ENCODE assay signal across 8 cellular contexts in genomic region chr9:37415011-37415719, GRCh38. TPM values are rescaled to one million over a fixed set of nuclear protein-coding genes. Genes with fewer than 3 reads are reported as not detected.
A peak's percentile ranks its signal among the peaks of the same experiment; 100 is the strongest.
DNase-seq lines count a peak whose midpoint lies in the region; ATAC-seq and TF ChIP-seq lines count a peak whose summit lies in the region.

No MANE protein-coding gene starts in this region.

- TF ChIP-seq CTCF in gastroesophageal sphincter (IDR thresholded peaks at IDR 0.05) = peak in 3 of 4 experiments; percentile 84 to 88 (median 87)
- peak; percentile 90 for TF ChIP-seq CTCF in osteoblast (IDR thresholded peaks at IDR 0.05; ENCODE audit: extremely low read depth, low read depth, low read length)
- peak; percentile 78 to 90 (median 83) for TF ChIP-seq CTCF in testis (IDR thresholded peaks at IDR 0.05)

- H3K36me3 ChIP-seq in gastroesophageal sphincter (no peaks in the 10 kb centered on the region), osteoblast (ENCODE audit: insufficient read depth, low read length) (no peaks in the 10 kb centered on the region), testis (ENCODE audit: low read depth, missing control alignments) (no peaks in the 10 kb centered on the region)

- ATAC-seq in gastroesophageal sphincter (peak; percentile 80), GM21360 (IDR thresholded peaks at IDR 0.05; ENCODE audit: unreplicated experiment) (no peak)

- H3K4me3 ChIP-seq in gastroesophageal sphincter = peak overlapping the region in 1 of 2 donors; percentile 3
- peak overlapping the region; percentile 44 for H3K4me3 ChIP-seq in osteoblast (ENCODE audit: insufficient read depth, low read length)
- no peak overlapping the region for H3K4me3 ChIP-seq in testis

- DNase-seq in G401 (ENCODE audit: low spot score) = peak; percentile 74
- DNase-seq in RPMI7951 (ENCODE audit: low read depth) = peak; percentile 73
- peak; percentile 55 for DNase-seq in activated effector memory CD4-positive, alpha-beta T cell treated with Interleukin-2 at 50 U/mL for 16 hours
- DNase-seq in osteoblast (ENCODE audit: insufficient read length, low spot score, missing footprints) = peak; percentile 93
- DNase-seq in testis = peak; percentile 82

- H4K20me1 ChIP-seq in osteoblast (ENCODE audit: insufficient read depth, low read length) = no peaks in the 10 kb centered on the region

- in situ Hi-C loops in G401 (cut with HindIII; ENCODE audit: low sequenced_read_pairs) = no loop called here

- peak; percentile 75 for TF ChIP-seq RAD21 in Ishikawa (IDR thresholded peaks at IDR 0.05; ENCODE audit: low read depth)

- peaks cover 0 to 13% (median 0%) of the 10 kb centered on the region in 3 donors for H3K4me1 ChIP-seq in gastroesophageal sphincter
- H3K4me1 ChIP-seq in osteoblast (ENCODE audit: insufficient read depth, low read length) = peaks cover 7% of the 10 kb centered on the region
- H3K4me1 ChIP-seq in testis = peaks cover 5% of the 10 kb centered on the region

- H3K4me2 ChIP-seq in osteoblast (ENCODE audit: insufficient read depth, low read length) = peak overlapping the region; percentile 72

- 15 to 22% methylated on average over 13 to 18 of the region's 22 CpGs for WGBS in gastroesophageal sphincter (ENCODE audit: low coverage in 1 of 2), 2 donors
- 34 to 41% methylated on average over 20 to 22 of the region's 22 CpGs for WGBS in testis, 2 donors

- no peaks in the 10 kb centered on the region for H3K79me2 ChIP-seq in osteoblast (ENCODE audit: insufficient read depth, low read length)

- H3K27ac ChIP-seq in gastroesophageal sphincter (peak overlapping the region; percentile 6 to 84 (median 78)), osteoblast (ENCODE audit: low read depth, low read length) (no peak overlapping the region), testis (no peak overlapping the region)

- intact Hi-C loops in testis (cut with DNase I; ENCODE audit: low total_unique reads) = no loop called here

- H3K27me3 ChIP-seq in gastroesophageal sphincter = no peaks in the 10 kb centered on the region
- no peaks in the 10 kb centered on the region for H3K27me3 ChIP-seq in osteoblast (ENCODE audit: insufficient read depth, low read length)
- H3K27me3 ChIP-seq in testis = no peaks in the 10 kb centered on the region

- TF ChIP-seq POLR2A in gastroesophageal sphincter (IDR thresholded peaks at IDR 0.05) = no peak
- TF ChIP-seq POLR2A in testis (IDR thresholded peaks at IDR 0.05) = no peak

- H3K9me3 ChIP-seq in gastroesophageal sphincter = no peaks in the 10 kb centered on the region
- no peaks in the 10 kb centered on the region for H3K9me3 ChIP-seq in osteoblast (ENCODE audit: low read depth, low read length)
- no peaks in the 10 kb centered on the region for H3K9me3 ChIP-seq in testis

- TF ChIP-seq EP300 in Ishikawa (IDR thresholded peaks at IDR 0.05; ENCODE audit: borderline replicate concordance) = no peak
- no peak for TF ChIP-seq EP300 in gastroesophageal sphincter (IDR thresholded peaks at IDR 0.05)

- peak overlapping the region; percentile 86 for H2AFZ ChIP-seq in osteoblast (ENCODE audit: low read length)

TF ChIP-seq in Ishikawa, 13 proteins besides CTCF, POLR2A, EP300 and RAD21:
- no peak for TF ChIP-seq TCF12 (IDR thresholded peaks at IDR 0.05; ENCODE audit: low read depth)
- peak; percentile 77 for TF ChIP-seq TEAD4 (IDR thresholded peaks at IDR 0.05)
- no peak for TF ChIP-seq CREB1 (IDR thresholded peaks at IDR 0.05; ENCODE audit: low read depth)
- no peak for TF ChIP-seq CEBPB (IDR thresholded peaks at IDR 0.05)
- TF ChIP-seq TAF1 (IDR thresholded peaks at IDR 0.05; ENCODE audit: low read depth) = no peak
- TF ChIP-seq NFIC (IDR thresholded peaks at IDR 0.05) = no peak

RNA-seq across cellular contexts. Expression of gene GRHPR, which starts 7.3 kb away (rescaled TPM):
- 181 and 183 TPM in 2 replicates for total RNA-seq in G401 (2014; rRNA removed; shearing (Covaris generic))
- 129 and 139 TPM in 2 replicates for total RNA-seq in RPMI7951 (2014; rRNA removed; shearing (Covaris generic))
- total RNA-seq in gastroesophageal sphincter = 100 to 1,000 TPM; 119 to 144 (median 134) TPM
- 149 and 165 TPM in 2 replicates for total RNA-seq in osteoblast
- total RNA-seq in testis = 100 to 1,000 TPM; 195 to 262 TPM
- 130 TPM for polyA plus RNA-seq in testis (ENCODE audit: insufficient read depth, low read depth, low replicate concordance)

RNA-seq across cellular contexts. Expression of gene ZBTB5, which starts 50.1 kb away (rescaled TPM):
- 18.8 and 20.7 TPM in 2 replicates for total RNA-seq in G401 (2014; rRNA removed; shearing (Covaris generic))
- 9.7 and 12.0 TPM in 2 replicates for total RNA-seq in RPMI7951 (2014; rRNA removed; shearing (Covaris generic))
- total RNA-seq in gastroesophageal sphincter (10 to 100 TPM; 12.3 to 15.8 (median 13.5) TPM), osteoblast (10.9 and 11.6 TPM in 2 replicates), testis (10 to 100 TPM; 28.4 to 33.8 TPM)
- 20.4 TPM for polyA plus RNA-seq in testis (ENCODE audit: insufficient read depth, low read depth, low replicate concordance)

Comparison
In these comparisons a context has a peak if more than half of its experiments do, and no peak if none do; other contexts are left out.
1. H3K27ac ChIP-seq: peak in gastroesophageal sphincter (4 of 4); none in osteoblast (single experiment) and testis (0 of 2).
2. Peak in every context shown above with its lines, with median percentiles within 50 percentile points of each other: DNase-seq and CTCF ChIP-seq.